ENCODE assay signal across 33 cellular contexts in genomic region chr2:32851777-32852439, GRCh38.
"Had no signal": no experiment of that assay in that cellular context is flagged by ENCODE, and none has a peak within 500 bp of the region (broad histone marks: within the 10 kb centered on the region; RNA-seq: fewer than 3 reads in every experiment).

No MANE protein-coding gene starts in this region.

- H3K27me3 ChIP-seq: ascending aorta, cardiac muscle cell, Peyer's patch had no signal

- H3K4me1 Mint-ChIP-seq: activated CD4-positive, alpha-beta memory T cell treated with anti-CD3 and anti-CD28 coated beads, Interleukin-2, amount 10 ng/mL, durations not matched to agents 7 days and 5 days; activated CD8-positive, alpha-beta memory T cell treated with anti-CD3 and anti-CD28 coated beads, Interleukin-2, amount 10 ng/mL, durations not matched to agents 7 days and 5 days; activated naive CD8-positive, alpha-beta T cell treated with anti-CD3 and anti-CD28 coated beads for 36 hours; activated T-helper 17 cell treated with anti-CD3 and anti-CD28 coated beads, Interleukin-2, amount 50 U/mL, for 72 hours; central memory CD8-positive, alpha-beta T cell had no signal

- H3K27ac ChIP-seq: ascending aorta, cardiac muscle cell, Peyer's patch, RWPE1, WERI-Rb-1 had no signal

- H3K9me3 ChIP-seq: ascending aorta, Peyer's patch had no signal

- ATAC-seq: activated CD8-positive, alpha-beta memory T cell treated with anti-CD3 and anti-CD28 coated beads, Interleukin-2, amount 10 ng/mL, durations not matched to agents 7 days and 5 days; activated T-cell treated with anti-CD3 and anti-CD28 coated beads, Interleukin-2, amount 50 U/mL, for 72 hours; activated T-helper 17 cell treated with anti-CD3 and anti-CD28 coated beads, Interleukin-2, amount 50 U/mL, for 72 hours; PC-3; Right ventricle myocardium inferior had no signal

- DNase-seq: activated CD4-positive, alpha-beta memory T cell treated with anti-CD3 and anti-CD28 coated beads, Interleukin-2, amount 10 ng/mL, durations not matched to agents 7 days and 5 days; activated CD4-positive, alpha-beta T cell treated with anti-CD3 and anti-CD28 coated beads for 1 hour; activated CD4-positive, alpha-beta T cell treated with anti-CD3 and anti-CD28 coated beads for 48 hours; activated CD4-positive, CD25-positive, alpha-beta regulatory T cell; activated CD8-positive, alpha-beta memory T cell treated with anti-CD3 and anti-CD28 coated beads for 24 hours; activated CD8-positive, alpha-beta memory T cell treated with anti-CD3 and anti-CD28 coated beads, Interleukin-2, amount 10 ng/mL, durations not matched to agents 7 days and 5 days; activated effector memory CD4-positive, alpha-beta T cell treated with anti-CD3 and anti-CD28 coated beads, Interleukin-2, amount 50 U/mL, for 16 hours; activated naive CD4-positive, alpha-beta T cell; activated naive CD4-positive, alpha-beta T cell treated with anti-CD3 and anti-CD28 coated beads, Interleukin-2, amount 50 U/mL, for 16 hours; activated naive CD8-positive, alpha-beta T cell treated with anti-CD3 and anti-CD28 coated beads for 36 hours; activated T-cell treated with anti-CD3 and anti-CD28 coated beads, Interleukin-2, amount 50 U/mL, for 1 hour; activated T-cell treated with anti-CD3 and anti-CD28 coated beads, Interleukin-2, amount 50 U/mL, for 72 hours; amygdala; NCI-H1105; NCI-H1417 treated with DMSO at 0.1 percent for 48 hours; NCI-H187 treated with DMSO at 0.1 percent for 48 hours; NCI-H2081; NCI-H2171 treated with DMSO at 0.1 percent for 48 hours; NCI-H226; NCI-H524 treated with DMSO at 0.1 percent for 48 hours; NCI-H748 treated with DMSO at 0.1 percent for 48 hours; NK-92 treated with Interleukin-12 subunit alpha and Interleukin-12 subunit beta, amount 100 ng/mL, for 24 hours; PC-3; Peyer's patch; SIG-M5; T1000; WERI-Rb-1 had no signal

- H3K4me3 ChIP-seq: ascending aorta, cardiac muscle cell, Peyer's patch had no signal

- H3K4me3 Mint-ChIP-seq: activated CD4-positive, alpha-beta memory T cell treated with anti-CD3 and anti-CD28 coated beads, Interleukin-2, amount 10 ng/mL, durations not matched to agents 7 days and 5 days; activated CD8-positive, alpha-beta memory T cell treated with anti-CD3 and anti-CD28 coated beads, Interleukin-2, amount 10 ng/mL, durations not matched to agents 7 days and 5 days; activated naive CD8-positive, alpha-beta T cell treated with anti-CD3 and anti-CD28 coated beads for 36 hours; activated T-cell treated with anti-CD3 and anti-CD28 coated beads, Interleukin-2, amount 50 U/mL, for 72 hours; activated T-helper 17 cell treated with anti-CD3 and anti-CD28 coated beads, Interleukin-2, amount 50 U/mL, for 72 hours; central memory CD8-positive, alpha-beta T cell had no signal

- H3K36me3 ChIP-seq: ascending aorta, cardiac muscle cell, Peyer's patch, WERI-Rb-1 had no signal

- H3K4me1 ChIP-seq: ascending aorta, Peyer's patch had no signal

- H3K27ac Mint-ChIP-seq: activated CD4-positive, alpha-beta memory T cell treated with anti-CD3 and anti-CD28 coated beads, Interleukin-2, amount 10 ng/mL, durations not matched to agents 7 days and 5 days; activated CD8-positive, alpha-beta memory T cell treated with anti-CD3 and anti-CD28 coated beads, Interleukin-2, amount 10 ng/mL, durations not matched to agents 7 days and 5 days; activated naive CD8-positive, alpha-beta T cell treated with anti-CD3 and anti-CD28 coated beads for 36 hours; activated T-cell treated with anti-CD3 and anti-CD28 coated beads, Interleukin-2, amount 50 U/mL, for 72 hours; activated T-helper 17 cell treated with anti-CD3 and anti-CD28 coated beads, Interleukin-2, amount 50 U/mL, for 72 hours had no signal

- H3K36me3 Mint-ChIP-seq: activated CD8-positive, alpha-beta memory T cell treated with anti-CD3 and anti-CD28 coated beads, Interleukin-2, amount 10 ng/mL, durations not matched to agents 7 days and 5 days; activated naive CD8-positive, alpha-beta T cell treated with anti-CD3 and anti-CD28 coated beads for 36 hours had no signal

- H3K9me3 Mint-ChIP-seq: activated CD4-positive, alpha-beta memory T cell treated with anti-CD3 and anti-CD28 coated beads, Interleukin-2, amount 10 ng/mL, durations not matched to agents 7 days and 5 days; activated naive CD8-positive, alpha-beta T cell treated with anti-CD3 and anti-CD28 coated beads for 36 hours; activated T-cell treated with anti-CD3 and anti-CD28 coated beads, Interleukin-2, amount 50 U/mL, for 72 hours; activated T-helper 17 cell treated with anti-CD3 and anti-CD28 coated beads, Interleukin-2, amount 50 U/mL, for 72 hours; central memory CD8-positive, alpha-beta T cell had no signal
